ENCODE assay signal across 2 cellular contexts in genomic region chr3:28868897-28869296, GRCh38.
A peak's percentile ranks its signal among the peaks of the same experiment; 100 is the strongest.
TF ChIP-seq lines count a peak whose summit lies in the region.

No MANE protein-coding gene starts in this region.

TF ChIP-seq in HepG2, 621 proteins besides CTCF, POLR2A, EP300 and RAD21 (continued from another document):
- no peak for TF ChIP-seq ZBTB4 (CRISPR knock-in tag; IDR thresholded peaks at IDR 0.05; ENCODE audit: borderline replicate concordance)

TF ChIP-seq in K562, 482 proteins besides CTCF, POLR2A, EP300 and RAD21 (continued from another document and continues in another):
- no peak for TF ChIP-seq ZNF609 (CRISPR knock-in tag; IDR thresholded peaks at IDR 0.05; ENCODE audit: borderline replicate concordance)
- no peak for TF ChIP-seq HNRNPK (IDR thresholded peaks at IDR 0.05; ENCODE audit: low read depth, low read length, poor library complexity, severe bottlenecking)
- no peak for TF ChIP-seq KLF13 (tag; IDR thresholded peaks at IDR 0.05; ENCODE audit: borderline replicate concordance, low read depth)
- no peak for TF ChIP-seq MLLT1 (IDR thresholded peaks at IDR 0.05)
- TF ChIP-seq PTTG1 (tag; IDR thresholded peaks at IDR 0.05; ENCODE audit: low read depth): no peak
- TF ChIP-seq ZFPM2 (CRISPR knock-in tag; IDR thresholded peaks at IDR 0.05): no peak
- TF ChIP-seq THAP7 (CRISPR knock-in tag; IDR thresholded peaks at IDR 0.05): no peak
- TF ChIP-seq ZNF644 (tag; IDR thresholded peaks at IDR 0.05; ENCODE audit: low read depth): no peak
- peak; percentile 88 for TF ChIP-seq MAFK (IDR thresholded peaks at IDR 0.05; ENCODE audit: low read length)
- peak; percentile 87 for TF ChIP-seq MAFF (IDR thresholded peaks at IDR 0.05; ENCODE audit: low read length)
- TF ChIP-seq ZC3H11A (IDR thresholded peaks at IDR 0.05; ENCODE audit: low read depth, low read length): no peak
- TF ChIP-seq ETV1 (tag; conservative IDR thresholded peaks at IDR 0.05; ENCODE audit: low read depth): no peak
- no peak for TF ChIP-seq CBFA2T3 (IDR thresholded peaks at IDR 0.05)
- no peak for TF ChIP-seq MAZ (CRISPR knock-in tag; conservative IDR thresholded peaks at IDR 0.05 in 1 of 2, IDR thresholded peaks at IDR 0.05 in 1 of 2)
- TF ChIP-seq ZNF140 (CRISPR knock-in tag; IDR thresholded peaks at IDR 0.05): no peak
- no peak for TF ChIP-seq ZNF318 (IDR thresholded peaks at IDR 0.05; ENCODE audit: borderline replicate concordance in 1 of 2, low read depth in 1 of 2)
- no peak for TF ChIP-seq HNRNPH1 (optimal IDR thresholded peaks at IDR 0.05; ENCODE audit: low read depth, low read length)
- TF ChIP-seq JUNB (CRISPR knock-in tag; conservative IDR thresholded peaks at IDR 0.05): no peak
- no peak for TF ChIP-seq SIRT6 (IDR thresholded peaks at IDR 0.05; ENCODE audit: low read depth, low read length)
- TF ChIP-seq MAFG (tag; conservative IDR thresholded peaks at IDR 0.05): peak; percentile 84
- no peak for TF ChIP-seq RHOXF2B (CRISPR knock-in tag; conservative IDR thresholded peaks at IDR 0.05)
- no peak for TF ChIP-seq CTBP1 (IDR thresholded peaks at IDR 0.05; ENCODE audit: borderline replicate concordance)
- TF ChIP-seq CHD7 (IDR thresholded peaks at IDR 0.05; ENCODE audit: low read depth, low read length): no peak
- TF ChIP-seq BRF1 (IDR thresholded peaks at IDR 0.05; ENCODE audit: borderline replicate concordance, extremely low read depth, insufficient read length): no peak
- TF ChIP-seq TAF15 (IDR thresholded peaks at IDR 0.05; ENCODE audit: low read depth, low read length): no peak
- no peak for TF ChIP-seq HDAC1 (IDR thresholded peaks at IDR 0.05)
- peak; percentile 68 for TF ChIP-seq C11orf30 (IDR thresholded peaks at IDR 0.05; ENCODE audit: low read depth)
- TF ChIP-seq SUPT5H (IDR thresholded peaks at IDR 0.05): no peak
- TF ChIP-seq ARHGAP35 (IDR thresholded peaks at IDR 0.05; ENCODE audit: partially characterized antibody): no peak
- no peak for TF ChIP-seq EZH2 (IDR thresholded peaks at IDR 0.05; ENCODE audit: borderline replicate concordance, low read depth, low read length)
